In the genomic region with DNA sequence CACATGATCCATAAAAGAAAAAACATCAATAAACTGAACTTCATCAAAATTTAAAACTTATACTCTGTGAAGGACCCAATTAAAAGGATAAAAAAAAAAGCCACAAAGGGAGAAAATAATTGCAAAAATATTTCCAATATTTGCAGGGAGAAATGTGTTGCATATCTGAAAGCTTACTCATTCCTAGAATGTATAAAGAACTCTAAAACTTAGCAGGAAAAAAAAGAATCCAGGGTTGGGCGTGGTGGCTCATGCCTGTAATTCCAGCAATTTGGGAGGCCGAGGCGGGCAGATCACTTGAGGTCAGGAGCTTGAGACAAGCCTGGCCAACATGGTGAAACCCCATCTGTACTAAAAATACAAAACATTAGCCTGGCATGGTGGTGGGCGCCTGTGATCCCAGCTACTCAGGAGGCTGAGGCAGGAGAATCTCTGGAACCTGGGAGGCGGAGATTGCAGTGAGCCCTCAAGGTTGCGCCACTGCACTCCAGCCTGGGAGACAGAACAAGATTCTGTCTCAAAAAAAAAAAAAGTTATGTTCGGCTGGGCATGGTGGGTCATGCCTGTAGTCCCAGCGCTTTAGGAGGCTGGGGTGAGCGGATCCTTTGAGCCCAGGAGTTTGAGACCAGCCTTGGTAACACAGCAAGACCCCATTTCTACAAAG, we compare ENCODE assay signal across 8 cellular contexts. TPM values are rescaled to one million over a fixed set of nuclear protein-coding genes. Genes with fewer than 3 reads are reported as not detected.
DNase-seq lines count a peak whose midpoint lies in the region; TF ChIP-seq lines count a peak whose summit lies in the region.
"Not testable (repeated sequence)": the region's sequence is repeated elsewhere in the genome, so short reads cannot be mapped to it uniquely, and the experiment has no call there.

No MANE protein-coding gene starts in this region.

- 72% methylated on average over 9 of the region's 9 CpGs for WGBS in suprapubic skin

- H3K4me1 Mint-ChIP-seq in mesothelial cell of epicardium: not testable (repeated sequence)

- H3K9me3 Mint-ChIP-seq in mesothelial cell of epicardium: not testable (repeated sequence)

- not testable (repeated sequence) for H3K4me3 ChIP-seq in AG09309 (ENCODE audit: control insufficient read depth, low read depth, low read length); MG63; cardiac fibroblast (replicated peaks in 1 of 2; ENCODE audit: low read depth in 2 of 2, low read length in 2 of 2); suprapubic skin

- not testable (repeated sequence) for TF ChIP-seq EP300 in suprapubic skin (IDR thresholded peaks at IDR 0.05)

- H3K27me3 ChIP-seq in MG63, suprapubic skin: not testable (repeated sequence)

- H3K36me3 Mint-ChIP-seq in mesothelial cell of epicardium: not testable (repeated sequence)

- TF ChIP-seq POLR2A in suprapubic skin (IDR thresholded peaks at IDR 0.05): not testable (repeated sequence)

- DNase-seq in AG09309 (ENCODE audit: low read depth) (peak; percentile 58), GM04504 (ENCODE audit: low read depth) (peak; percentile 66), MG63 (peak; percentile 83), SW480 (ENCODE audit: low spot score) (peak; percentile 75), cardiac fibroblast (ENCODE audit: low read depth in 2 of 2) (peak; percentile 81 to 90), fibroblast of the conjunctiva (ENCODE audit: low read depth) (peak; percentile 51), suprapubic skin (ENCODE audit: low spot score in 2 of 2) (peak in 1 of 2 donors; percentile 50)
- not testable (repeated sequence) for DNase-seq in mesothelial cell of epicardium (ENCODE audit: low spot score in 2 of 2, unreplicated experiment in 2 of 2)

- peak overlapping the region; percentile 52 for H3K27ac ChIP-seq in suprapubic skin

- H3K27ac Mint-ChIP-seq in mesothelial cell of epicardium: peak overlapping the region; percentile 59

- H3K4me3 Mint-ChIP-seq in mesothelial cell of epicardium: not testable (repeated sequence)

- H3K36me3 ChIP-seq in MG63, suprapubic skin: not testable (repeated sequence)

- not testable (repeated sequence) for H3K27me3 Mint-ChIP-seq in mesothelial cell of epicardium (ENCODE audit: low read depth)

- TF ChIP-seq CTCF in AG09309 (IDR thresholded peaks at IDR 0.05; ENCODE audit: control insufficient read depth, insufficient read depth, low read depth, low read length, missing control alignments); cardiac fibroblast (IDR thresholded peaks at IDR 0.05; ENCODE audit: low read depth, low read length); mesothelial cell of epicardium (IDR thresholded peaks at IDR 0.05; ENCODE audit: unreplicated experiment); suprapubic skin (IDR thresholded peaks at IDR 0.05): not testable (repeated sequence)

- not testable (repeated sequence) for H3K4me1 ChIP-seq in suprapubic skin

- not testable (repeated sequence) for H3K9me3 ChIP-seq in MG63, suprapubic skin

RNA-seq across cellular contexts. Expression of a gene that starts 11.1 kb away (rescaled TPM):
- 35.3 and 40.5 TPM in 2 replicates for total RNA-seq in MG63 (2014; rRNA removed; shearing (Covaris generic); ENCODE audit: low replicate concordance)
- total RNA-seq in mesothelial cell of epicardium (28.3 to 29.9 TPM (median 29.2 TPM) in 3 replicates), suprapubic skin (10 to 100 TPM; 29.8 to 55.7 (median 46.8) TPM)
